8 cellular contexts compared by ENCODE assay signal in genomic region chr6:16184129-16184528, GRCh38. TPM values are rescaled to one million over a fixed set of nuclear protein-coding genes. Genes with fewer than 3 reads are reported as not detected.
DNase-seq lines count a peak whose midpoint lies in the region; ATAC-seq, FAIRE-seq and TF ChIP-seq lines count a peak whose summit lies in the region.

No MANE protein-coding gene starts in this region.

- FAIRE-seq in urothelium cell line (lab: Jason Lieb, UNC) = no peak

- no peaks in the 10 kb centered on the region for H3K36me3 ChIP-seq in Panc1 (ENCODE audit: control insufficient read depth, insufficient read depth, low read length)
- no peaks in the 10 kb centered on the region for H3K36me3 ChIP-seq in heart left ventricle
- no peaks in the 10 kb centered on the region for H3K36me3 ChIP-seq in tibial nerve

- no peak overlapping the region for H3K27ac ChIP-seq in Panc1 (ENCODE audit: low read length)
- H3K27ac ChIP-seq in heart left ventricle = no peak overlapping the region
- H3K27ac ChIP-seq in tibial nerve = no peak overlapping the region

- no peak overlapping the region for H3K4me3 ChIP-seq in Panc1 (ENCODE audit: low read depth in 2 of 2, low read length in 2 of 2)
- H3K4me3 ChIP-seq in heart left ventricle = no peak overlapping the region
- no peak overlapping the region for H3K4me3 ChIP-seq in tibial nerve

- intact Hi-C loops in Panc1 (cut with micrococcal nuclease; ENCODE audit: unreplicated experiment) (loop anchor here (1.0 to 5.0 kb wide), 2 partner anchors 52 to 493 kb away; no protein-coding TSS in a partner anchor), heart left ventricle (cut with DNase I) (loop anchor here in 6 of 10 donors (5.0 to 10.0 kb wide), 3 partner anchors 49 to 492 kb away; no protein-coding TSS in a partner anchor)

- ATAC-seq in HG02678 (IDR thresholded peaks at IDR 0.05; ENCODE audit: unreplicated experiment) (peak; percentile 67), Panc1 (peak; percentile 81), heart left ventricle (peak in 3 of 4 donors; percentile 36 to 63 (median 57)), GM21526 (IDR thresholded peaks at IDR 0.05; ENCODE audit: low FRiP score, unreplicated experiment) (no peak)

- TF ChIP-seq POLR2A in heart left ventricle (IDR thresholded peaks at IDR 0.05) (no peak), tibial nerve (IDR thresholded peaks at IDR 0.05) (no peak)

- no TSS peak for BruUV-seq in Panc1 (replicated peaks; lab: Mats Ljungman, UMichigan)

- no peaks in the 10 kb centered on the region for H3K9me3 ChIP-seq in Panc1 (ENCODE audit: control insufficient read depth, insufficient read depth, low read depth, low read length)
- H3K9me3 ChIP-seq in heart left ventricle = no peaks in the 10 kb centered on the region
- no peaks in the 10 kb centered on the region for H3K9me3 ChIP-seq in tibial nerve

- POLR2A ChIA-PET in Panc1 (lab: Charles Lee) = no interaction called here

- peak; percentile 69 for DNase-seq in GM10266 (ENCODE audit: extremely low spot score)
- no peak for DNase-seq in Panc1 (ENCODE audit: low read depth, low spot score)
- DNase-seq in heart left ventricle = peak in 1 of 5 donors; percentile 29
- DNase-seq in urothelium cell line (ENCODE audit: low spot score) = peak; percentile 40
- no peak for DNase-seq in tibial nerve (ENCODE audit: low spot score in 2 of 2)
- DNase-seq in occipital lobe (lab: John Stamatoyannopoulos, UW) = no peak

- peaks cover 4% of the 10 kb centered on the region; the same call in 1 of the 2 replicates for H3K4me1 ChIP-seq in Panc1 (ENCODE audit: control insufficient read depth, insufficient read depth, low read length)
- peaks cover 0 to 9% (median 4%) of the 10 kb centered on the region in 12 donors for H3K4me1 ChIP-seq in heart left ventricle
- H3K4me1 ChIP-seq in tibial nerve = peaks cover 0 to 9% (median 0%) of the 10 kb centered on the region in 4 donors

- CTCF ChIA-PET in Panc1 (lab: Charles Lee) = interaction anchor here (0.5 to 2.2 kb wide), 2 partner anchors 492 to 630 kb away, joined by 6 to 29 read pairs; no protein-coding TSS in a partner anchor

- no peak for TF ChIP-seq EP300 in tibial nerve (IDR thresholded peaks at IDR 0.05)

- WGBS in heart left ventricle, 4 donors = 27 to 35% (median 32%) methylated on average over 3 of the region's 3 CpGs
- WGBS in tibial nerve, 2 donors = 55 to 58% methylated on average over 3 of the region's 3 CpGs

- H3K27me3 ChIP-seq in Panc1 (ENCODE audit: control insufficient read depth, insufficient read depth, low read length) (peaks cover 4% of the 10 kb centered on the region), heart left ventricle (peaks cover 0 to 4% (median 0%) of the 10 kb centered on the region in 9 donors), tibial nerve (no peaks in the 10 kb centered on the region)

- TF ChIP-seq CTCF in GM10266 (IDR thresholded peaks at IDR 0.05; ENCODE audit: control insufficient read depth, insufficient read depth, low read depth, missing control alignments) (peak; percentile 42), Panc1 (IDR thresholded peaks at IDR 0.05) (peak; percentile 68), heart left ventricle (IDR thresholded peaks at IDR 0.05) (peak in 10 of 12 donors; percentile 5 to 45 (median 20)), tibial nerve (IDR thresholded peaks at IDR 0.05) (peak in 1 of 5 experiments; percentile 22)

- in situ Hi-C loops in Panc1 (cut with HindIII; ENCODE audit: low pct_unique_long_range_greater_than_20kb, low sequenced_read_pairs) = no loop called here

RNA-seq across cellular contexts. Expression of gene GMPR, which starts 54.3 kb away (rescaled TPM):
- 3.5 TPM for total RNA-seq in Panc1 (2021; ENCODE audit: unreplicated experiment)
- polyA plus RNA-seq in Panc1 (2012; ENCODE audit: insufficient read length) = 3.5 TPM
- 100 to 1,000 TPM in 5 of 9 donors, 10 to 100 TPM in 4; 67.8 to 160 (median 115) TPM for total RNA-seq in heart left ventricle
- 100 to 1,000 TPM; 140 to 294 TPM for polyA plus RNA-seq in heart left ventricle
- 10 to 100 TPM; 14.0 to 21.8 (median 15.8) TPM for total RNA-seq in tibial nerve
- 1.9 TPM for total RNA-seq in occipital lobe

RNA-seq across cellular contexts. Expression of gene MYLIP, which starts 55.2 kb away (rescaled TPM):
- total RNA-seq in Panc1 (2021; ENCODE audit: unreplicated experiment) (12.7 TPM), heart left ventricle (10 to 100 TPM in 8 of 9 donors, 1 to 10 TPM in 1; 6.6 to 19.9 (median 13.7) TPM), tibial nerve (10 to 100 TPM; 23.4 to 43.3 (median 29.7) TPM), occipital lobe (66.6 TPM)
- polyA plus RNA-seq in Panc1 (2012; ENCODE audit: insufficient read length) = 8.6 TPM
- polyA plus RNA-seq in heart left ventricle = 10 to 100 TPM in 1 of 2 donors, 1 to 10 TPM in 1; 7.2 to 12.4 TPM

Comparison
In these comparisons a context has a peak if more than half of its experiments do, and no peak if none do; other contexts are left out.
1. DNase-seq: peak in GM10266 (single experiment) and urothelium cell line (single experiment); none in Panc1 (single experiment), tibial nerve (0 of 2) and occipital lobe (single experiment).